ENCODE assay signal across 4 cellular contexts in the genomic region with DNA sequence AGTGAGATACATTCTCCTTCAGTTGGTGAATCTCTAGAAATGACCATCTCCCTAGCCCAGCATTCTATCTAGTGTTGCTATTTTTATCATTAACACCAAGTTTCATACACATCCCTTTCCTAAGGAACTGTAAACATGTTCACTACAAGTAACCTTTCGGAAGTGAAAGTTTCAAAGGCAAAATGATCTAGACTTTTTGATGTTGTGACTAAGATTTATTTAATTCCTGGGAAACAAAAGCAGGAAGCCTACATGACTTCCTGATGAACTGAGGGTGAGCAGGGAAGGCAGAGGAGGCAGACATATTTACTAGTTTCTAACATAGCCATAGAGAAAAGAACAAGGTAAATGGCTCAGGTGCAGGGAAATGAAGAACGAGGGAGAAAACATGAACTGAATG. TPM values are rescaled to one million over a fixed set of nuclear protein-coding genes. Genes with fewer than 3 reads are reported as not detected.
"Had no signal": no experiment of that assay in that cellular context is flagged by ENCODE, and none has a peak within 500 bp of the region (broad histone marks: within the 10 kb centered on the region; RNA-seq: fewer than 3 reads in every experiment).

No MANE protein-coding gene starts in this region.

RNA-seq across cellular contexts. Expression of a gene that starts 54.3 kb away (rescaled TPM):
- total RNA-seq: adrenal gland, aorta, astrocyte, body of pancreas had no signal
- polyA plus RNA-seq: adrenal gland, aorta had no signal
